In genomic region chr7:19117081-19117869, GRCh38 we compare ENCODE assay signal across 8 cellular contexts. TPM values are rescaled to one million over a fixed set of nuclear protein-coding genes. Genes with fewer than 3 reads are reported as not detected.
DNase-seq lines count a peak whose midpoint lies in the region; ATAC-seq and TF ChIP-seq lines count a peak whose summit lies in the region.

TSS of gene TWIST1 (minus strand) at chr7:19117636. CDS start at chr7:19117321, 315 bp downstream.

- peaks cover 5% of the 10 kb centered on the region for H3K36me3 Mint-ChIP-seq in mesothelial cell of epicardium

- peak within 1 kb of the TSS; percentile 63 to 67 for H3K4me3 ChIP-seq in vagina

- TF ChIP-seq CTCF in AG09319 (IDR thresholded peaks at IDR 0.05; ENCODE audit: low read depth, low read length) (no peak), mesothelial cell of epicardium (IDR thresholded peaks at IDR 0.05; ENCODE audit: unreplicated experiment) (no peak), vagina (IDR thresholded peaks at IDR 0.05) (no peak)

- peak within 1 kb of the TSS; percentile 92 for H3K4me3 Mint-ChIP-seq in mesothelial cell of epicardium

- H3K27me3 ChIP-seq in vagina = peaks cover 8% of the 10 kb centered on the region

- H3K27me3 Mint-ChIP-seq in mesothelial cell of epicardium (ENCODE audit: low read depth) = peaks cover 68% of the 10 kb centered on the region

- peaks cover 47% of the 10 kb centered on the region for H3K4me1 Mint-ChIP-seq in mesothelial cell of epicardium

- peak within 1 kb of the TSS; percentile 82 for H3K27ac ChIP-seq in vagina

- H3K9me3 Mint-ChIP-seq in mesothelial cell of epicardium = no peaks in the 10 kb centered on the region

- peak within 1 kb of the TSS; percentile 92 for H3K27ac Mint-ChIP-seq in mesothelial cell of epicardium

- H3K9me3 ChIP-seq in vagina = no peaks in the 10 kb centered on the region

- no peaks in the 10 kb centered on the region for H3K36me3 ChIP-seq in vagina

- peaks cover 25% of the 10 kb centered on the region for H3K4me1 ChIP-seq in vagina

- intact Hi-C loops in vagina (cut with DNase I) = loop anchor here (5.0 kb wide), 1 partner anchor 355 kb away; no protein-coding TSS in a partner anchor

- DNase-seq in AG09319 (ENCODE audit: extremely low read depth, low read depth) = peak; percentile 99
- DNase-seq in NCI-H69 (lab: John Stamatoyannopoulos, UW) = peak; percentile 88
- peak; percentile 29 for DNase-seq in dermis blood vessel endothelial cell
- peak; percentile 61 to 83 for DNase-seq in mesothelial cell of epicardium (ENCODE audit: low spot score in 2 of 2, unreplicated experiment in 2 of 2)
- peak in 1 of 2 donors; percentile 90 for DNase-seq in vagina (ENCODE audit: extremely low spot score in 2 of 2)
- DNase-seq in Ammon's horn (ENCODE audit: low spot score) = no peak
- DNase-seq in NCI-H510A treated with DMSO at 0.1 percent for 48 hours (lab: John Stamatoyannopoulos, UW) = no peak

- TF ChIP-seq POLR2A in vagina (IDR thresholded peaks at IDR 0.05) = peak in 1 of 2 donors; percentile 22

- ATAC-seq in GM19463 (IDR thresholded peaks at IDR 0.05; ENCODE audit: unreplicated experiment) = peak; percentile 50

RNA-seq across cellular contexts. Expression of gene TWIST1, which starts in this region (rescaled TPM):
- total RNA-seq in dermis blood vessel endothelial cell = not detected in 2 replicates
- 111 to 126 TPM (median 120 TPM) in 3 replicates for total RNA-seq in mesothelial cell of epicardium
- 11.5 TPM for total RNA-seq in vagina

Comparison
In these comparisons a context has a peak if more than half of its experiments do, and no peak if none do; other contexts are left out.
1. RNA of gene TWIST1 (total RNA-seq): 111 to 126 TPM in mesothelial cell of epicardium and 11.5 TPM in vagina (single experiment); not detected in dermis blood vessel endothelial cell; every median in the first group is over 10 times any median in the second.
2. Peak in DNase-seq in dermis blood vessel endothelial cell; RNA of the gene not detected or under 1 TPM.
3. DNase-seq: peak in AG09319 (single experiment), NCI-H69 (single experiment) and mesothelial cell of epicardium (2 of 2); none in Ammon's horn (single experiment) and NCI-H510A treated with DMSO at 0.1 percent for 48 hours (single experiment).